In genomic region chr2:75256485-75256884, GRCh38 we compare ENCODE assay signal across 20 cellular contexts. TPM values are rescaled to one million over a fixed set of nuclear protein-coding genes. Genes with fewer than 3 reads are reported as not detected.
"Had no signal": no experiment of that assay in that cellular context is flagged by ENCODE, and none has a peak within 500 bp of the region (broad histone marks: within the 10 kb centered on the region; RNA-seq: fewer than 3 reads in every experiment).

No MANE protein-coding gene starts in this region.

- H3K36me3 ChIP-seq: heart left ventricle, neutrophil, ovary, prostate gland, uterus, WERI-Rb-1 had no signal

- DNase-seq: activated CD4-positive, alpha-beta T cell treated with anti-CD3 and anti-CD28 coated beads, Interleukin-2, amount 50 U/mL, for 1 hour; activated CD4-positive, CD25-positive, alpha-beta regulatory T cell treated with anti-CD3 and anti-CD28 coated beads, Interleukin-2, amount 50 U/mL, for 72 hours; activated CD8-positive, alpha-beta T cell treated with anti-CD3 and anti-CD28 coated beads, Interleukin-2, amount 10 ng/mL, durations not matched to agents 7 days and 5 days; activated gamma-delta T cell; activated naive CD4-positive, alpha-beta T cell treated with anti-CD3 and anti-CD28 coated beads, Interleukin-2, amount 50 U/mL, for 16 hours; activated naive CD8-positive, alpha-beta T cell treated with anti-CD3 and anti-CD28 coated beads, Interleukin-2, amount 50 U/mL, for 24 hours; cortex of kidney; heart left ventricle; midbrain; ovary; stimulated activated CD4-positive, alpha-beta T cell treated with anti-CD3 and anti-CD28 coated beads, Interleukin-2, amount 100 ng/mL, for 48 hours; stimulated activated naive CD4-positive, alpha-beta T cell; testis; trophoblast cell; uterus; WERI-Rb-1 had no signal

- H3K4me3 ChIP-seq: heart left ventricle, ovary, prostate gland, testis, uterus had no signal

- H3K4me1 ChIP-seq: heart left ventricle, prostate gland, testis, uterus had no signal

- H3K27ac ChIP-seq: epithelial cell of prostate, heart left ventricle, neutrophil, ovary, prostate gland, testis, uterus, WERI-Rb-1 had no signal

- H3K27me3 ChIP-seq: heart left ventricle, neutrophil, ovary, testis, uterus had no signal

- H3K9me3 ChIP-seq: neutrophil, ovary, prostate gland, testis had no signal

- ATAC-seq: activated CD8-positive, alpha-beta T cell treated with anti-CD3 and anti-CD28 coated beads, Interleukin-2, amount 10 ng/mL, durations not matched to agents 7 days and 5 days; activated naive CD8-positive, alpha-beta T cell treated with anti-CD3 and anti-CD28 coated beads, Interleukin-2, amount 50 U/mL, for 24 hours; heart left ventricle had no signal

RNA-seq across cellular contexts. Expression of gene TACR1, which starts 57.2 kb away (rescaled TPM):
- total RNA-seq: activated CD8-positive, alpha-beta T cell treated with anti-CD3 and anti-CD28 coated beads, Interleukin-2, amount 10 ng/mL, durations not matched to agents 7 days and 5 days; activated T-helper 1 cell treated with anti-CD3 and anti-CD28 coated beads, Interleukin-12 subunit alpha, Interleukin-12 subunit beta, Interleukin-2, Interleukin-4 antibody, amounts not matched to agents 30 ng/mL and 10 ng/mL and 1 ng/mL, durations not matched to agents 14 hours and 24 hours and 36 hours had no signal
